Comparison of ENCODE assay signal across 1 cellular context in the genomic region with DNA sequence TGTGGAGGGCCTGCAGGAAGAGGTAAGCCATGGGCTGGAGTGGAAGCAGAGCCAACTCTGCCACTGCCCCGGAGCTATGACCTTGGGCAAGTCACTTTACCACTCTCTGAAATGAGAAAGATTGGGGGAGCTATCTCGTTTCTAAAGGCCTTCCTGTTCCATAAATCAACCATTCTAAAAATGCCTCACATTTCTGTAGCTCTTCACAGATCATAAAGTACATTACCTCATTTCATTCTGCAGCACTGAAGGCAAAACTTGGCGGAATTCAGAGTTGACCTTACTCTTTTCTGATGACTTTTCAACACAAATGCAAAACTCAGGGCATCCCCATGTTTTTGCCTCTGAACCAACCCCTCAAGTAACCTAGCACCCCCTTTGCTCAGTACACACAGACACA.
TF ChIP-seq lines count a peak whose summit lies in the region.

No MANE protein-coding gene starts in this region.

TF ChIP-seq in GM23338, 12 proteins besides CTCF, POLR2A, EP300 and RAD21 (continued from another document):
- TF ChIP-seq, protein P1, sequence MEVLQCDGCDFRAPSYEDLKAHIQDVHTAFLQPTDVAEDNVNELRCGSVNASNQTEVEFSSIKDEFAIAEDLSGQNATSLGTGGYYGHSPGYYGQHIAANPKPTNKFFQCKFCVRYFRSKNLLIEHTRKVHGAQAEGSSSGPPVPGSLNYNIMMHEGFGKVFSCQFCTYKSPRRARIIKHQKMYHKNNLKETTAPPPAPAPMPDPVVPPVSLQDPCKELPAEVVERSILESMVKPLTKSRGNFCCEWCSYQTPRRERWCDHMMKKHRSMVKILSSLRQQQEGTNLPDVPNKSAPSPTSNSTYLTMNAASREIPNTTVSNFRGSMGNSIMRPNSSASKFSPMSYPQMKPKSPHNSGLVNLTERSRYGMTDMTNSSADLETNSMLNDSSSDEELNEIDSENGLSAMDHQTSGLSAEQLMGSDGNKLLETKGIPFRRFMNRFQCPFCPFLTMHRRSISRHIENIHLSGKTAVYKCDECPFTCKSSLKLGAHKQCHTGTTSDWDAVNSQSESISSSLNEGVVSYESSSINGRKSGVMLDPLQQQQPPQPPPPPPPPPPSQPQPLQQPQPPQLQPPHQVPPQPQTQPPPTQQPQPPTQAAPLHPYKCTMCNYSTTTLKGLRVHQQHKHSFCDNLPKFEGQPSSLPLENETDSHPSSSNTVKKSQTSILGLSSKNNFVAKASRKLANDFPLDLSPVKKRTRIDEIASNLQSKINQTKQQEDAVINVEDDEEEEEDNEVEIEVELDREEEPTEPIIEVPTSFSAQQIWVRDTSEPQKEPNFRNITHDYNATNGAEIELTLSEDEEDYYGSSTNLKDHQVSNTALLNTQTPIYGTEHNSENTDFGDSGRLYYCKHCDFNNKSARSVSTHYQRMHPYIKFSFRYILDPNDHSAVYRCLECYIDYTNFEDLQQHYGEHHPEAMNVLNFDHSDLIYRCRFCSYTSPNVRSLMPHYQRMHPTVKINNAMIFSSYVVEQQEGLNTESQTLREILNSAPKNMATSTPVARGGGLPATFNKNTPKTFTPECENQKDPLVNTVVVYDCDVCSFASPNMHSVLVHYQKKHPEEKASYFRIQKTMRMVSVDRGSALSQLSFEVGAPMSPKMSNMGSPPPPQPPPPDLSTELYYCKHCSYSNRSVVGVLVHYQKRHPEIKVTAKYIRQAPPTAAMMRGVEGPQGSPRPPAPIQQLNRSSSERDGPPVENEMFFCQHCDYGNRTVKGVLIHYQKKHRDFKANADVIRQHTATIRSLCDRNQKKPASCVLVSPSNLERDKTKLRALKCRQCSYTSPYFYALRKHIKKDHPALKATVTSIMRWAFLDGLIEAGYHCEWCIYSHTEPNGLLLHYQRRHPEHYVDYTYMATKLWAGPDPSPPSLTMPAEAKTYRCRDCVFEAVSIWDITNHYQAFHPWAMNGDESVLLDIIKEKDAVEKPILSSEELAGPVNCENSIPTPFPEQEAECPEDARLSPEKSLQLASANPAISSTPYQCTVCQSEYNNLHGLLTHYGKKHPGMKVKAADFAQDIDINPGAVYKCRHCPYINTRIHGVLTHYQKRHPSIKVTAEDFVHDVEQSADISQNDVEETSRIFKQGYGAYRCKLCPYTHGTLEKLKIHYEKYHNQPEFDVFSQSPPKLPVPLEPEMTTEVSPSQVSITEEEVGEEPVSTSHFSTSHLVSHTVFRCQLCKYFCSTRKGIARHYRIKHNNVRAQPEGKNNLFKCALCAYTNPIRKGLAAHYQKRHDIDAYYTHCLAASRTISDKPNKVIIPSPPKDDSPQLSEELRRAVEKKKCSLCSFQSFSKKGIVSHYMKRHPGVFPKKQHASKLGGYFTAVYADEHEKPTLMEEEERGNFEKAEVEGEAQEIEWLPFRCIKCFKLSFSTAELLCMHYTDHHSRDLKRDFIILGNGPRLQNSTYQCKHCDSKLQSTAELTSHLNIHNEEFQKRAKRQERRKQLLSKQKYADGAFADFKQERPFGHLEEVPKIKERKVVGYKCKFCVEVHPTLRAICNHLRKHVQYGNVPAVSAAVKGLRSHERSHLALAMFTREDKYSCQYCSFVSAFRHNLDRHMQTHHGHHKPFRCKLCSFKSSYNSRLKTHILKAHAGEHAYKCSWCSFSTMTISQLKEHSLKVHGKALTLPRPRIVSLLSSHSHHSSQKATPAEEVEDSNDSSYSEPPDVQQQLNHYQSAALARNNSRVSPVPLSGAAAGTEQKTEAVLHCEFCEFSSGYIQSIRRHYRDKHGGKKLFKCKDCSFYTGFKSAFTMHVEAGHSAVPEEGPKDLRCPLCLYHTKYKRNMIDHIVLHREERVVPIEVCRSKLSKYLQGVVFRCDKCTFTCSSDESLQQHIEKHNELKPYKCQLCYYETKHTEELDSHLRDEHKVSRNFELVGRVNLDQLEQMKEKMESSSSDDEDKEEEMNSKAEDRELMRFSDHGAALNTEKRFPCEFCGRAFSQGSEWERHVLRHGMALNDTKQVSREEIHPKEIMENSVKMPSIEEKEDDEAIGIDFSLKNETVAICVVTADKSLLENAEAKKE (CRISPR knock-in tag; IDR thresholded peaks at IDR 0.05) = no peak
- TF ChIP-seq POLR2AphosphoS5 (IDR thresholded peaks at IDR 0.05; ENCODE audit: low read depth) = no peak
- no peak for TF ChIP-seq STAT1 (IDR thresholded peaks at IDR 0.05; ENCODE audit: unreplicated experiment)
- TF ChIP-seq, protein P2, sequence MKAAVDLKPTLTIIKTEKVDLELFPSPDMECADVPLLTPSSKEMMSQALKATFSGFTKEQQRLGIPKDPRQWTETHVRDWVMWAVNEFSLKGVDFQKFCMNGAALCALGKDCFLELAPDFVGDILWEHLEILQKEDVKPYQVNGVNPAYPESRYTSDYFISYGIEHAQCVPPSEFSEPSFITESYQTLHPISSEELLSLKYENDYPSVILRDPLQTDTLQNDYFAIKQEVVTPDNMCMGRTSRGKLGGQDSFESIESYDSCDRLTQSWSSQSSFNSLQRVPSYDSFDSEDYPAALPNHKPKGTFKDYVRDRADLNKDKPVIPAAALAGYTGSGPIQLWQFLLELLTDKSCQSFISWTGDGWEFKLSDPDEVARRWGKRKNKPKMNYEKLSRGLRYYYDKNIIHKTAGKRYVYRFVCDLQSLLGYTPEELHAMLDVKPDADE (IDR thresholded peaks at IDR 0.05) = no peak
TF ChIP-seq in GM23338: peak in this region for 0.
